8 cellular contexts compared by ENCODE assay signal in genomic region chr9:127905788-127906191, GRCh38. TPM values are rescaled to one million over a fixed set of nuclear protein-coding genes. Genes with fewer than 3 reads are reported as not detected.
DNase-seq lines count a peak whose midpoint lies in the region; ATAC-seq and TF ChIP-seq lines count a peak whose summit lies in the region.

No MANE protein-coding gene starts in this region.

- peak overlapping the region; percentile 100 for H3K27ac Mint-ChIP-seq in CD4-positive, CD25-positive, alpha-beta regulatory T cell
- peak overlapping the region; percentile 100 for H3K27ac Mint-ChIP-seq in T-helper 2 cell treated with Interferon-gamma antibody and Interleukin-4, amounts not matched to agents 5 μg/mL and 100 μg/mL, for 36 hours
- H3K27ac Mint-ChIP-seq in osteocyte (ENCODE audit: unreplicated experiment), result peak overlapping the region; percentile 80

- peaks cover 1% of the 10 kb centered on the region for H3K36me3 Mint-ChIP-seq in CD4-positive, CD25-positive, alpha-beta regulatory T cell
- H3K36me3 Mint-ChIP-seq in T-helper 2 cell treated with Interferon-gamma antibody and Interleukin-4, amounts not matched to agents 5 μg/mL and 100 μg/mL, for 36 hours (ENCODE audit: low read depth), result peaks cover 25% of the 10 kb centered on the region
- H3K36me3 Mint-ChIP-seq in osteocyte (ENCODE audit: unreplicated experiment), result no peaks in the 10 kb centered on the region

- TF ChIP-seq CTCF in ascending aorta (IDR thresholded peaks at IDR 0.05) (no peak), osteocyte (IDR thresholded peaks at IDR 0.05) (no peak)

- no peaks in the 10 kb centered on the region for H3K27me3 Mint-ChIP-seq in CD4-positive, CD25-positive, alpha-beta regulatory T cell
- no peaks in the 10 kb centered on the region for H3K27me3 Mint-ChIP-seq in T-helper 2 cell treated with Interferon-gamma antibody and Interleukin-4, amounts not matched to agents 5 μg/mL and 100 μg/mL, for 36 hours (ENCODE audit: low read depth)
- H3K27me3 Mint-ChIP-seq in osteocyte (ENCODE audit: unreplicated experiment), result no peaks in the 10 kb centered on the region

- H3K27me3 ChIP-seq in CD4-positive, CD25-positive, alpha-beta regulatory T cell (ENCODE audit: control insufficient read depth, insufficient read depth, low read length), result no peaks in the 10 kb centered on the region
- no peaks in the 10 kb centered on the region for H3K27me3 ChIP-seq in ascending aorta

- H3K4me3 ChIP-seq in CD4-positive, CD25-positive, alpha-beta regulatory T cell (ENCODE audit: low read depth, low read length), result peak overlapping the region; percentile 89
- peak overlapping the region; percentile 8 to 12 for H3K4me3 ChIP-seq in ascending aorta

- no peaks in the 10 kb centered on the region for H3K9me3 Mint-ChIP-seq in CD4-positive, CD25-positive, alpha-beta regulatory T cell
- H3K9me3 Mint-ChIP-seq in T-helper 2 cell treated with Interferon-gamma antibody and Interleukin-4, amounts not matched to agents 5 μg/mL and 100 μg/mL, for 36 hours, result no peaks in the 10 kb centered on the region
- H3K9me3 Mint-ChIP-seq in osteocyte (ENCODE audit: unreplicated experiment), result no peaks in the 10 kb centered on the region

- H3K9me3 ChIP-seq in CD4-positive, CD25-positive, alpha-beta regulatory T cell (ENCODE audit: control insufficient read depth in 2 of 2, low read length in 2 of 2), result no peaks in the 10 kb centered on the region
- H3K9me3 ChIP-seq in ascending aorta, result no peaks in the 10 kb centered on the region

- ATAC-seq in CD4-positive, CD25-positive, alpha-beta regulatory T cell (ENCODE audit: low read depth in 2 of 2), result peak; percentile 59 to 69

- DNase-seq in CD4-positive, CD25-positive, alpha-beta regulatory T cell, result peak; percentile 67 to 85 (median 74)
- DNase-seq in T-helper 2 cell treated with Interferon-gamma antibody and Interleukin-4, amounts not matched to agents 5 μg/mL and 100 μg/mL, for 36 hours (ENCODE audit: low spot score), result no peak
- DNase-seq in ascending aorta (ENCODE audit: low spot score in 2 of 2) (no peak), osteocyte (ENCODE audit: extremely low spot score, unreplicated experiment) (no peak), AG20443 (ENCODE audit: low spot score) (no peak), kidney tubule cell (ENCODE audit: low spot score) (no peak), DMS114 treated with DMSO at 0.1 percent for 48 hours (lab: John Stamatoyannopoulos, UW; ENCODE audit: unreplicated experiment) (no peak), cerebellum (ENCODE audit: low spot score) (no peak)

- peaks cover 4 to 69% (median 31%) of the 10 kb centered on the region in 4 donors for H3K4me1 Mint-ChIP-seq in CD4-positive, CD25-positive, alpha-beta regulatory T cell
- H3K4me1 Mint-ChIP-seq in T-helper 2 cell treated with Interferon-gamma antibody and Interleukin-4, amounts not matched to agents 5 μg/mL and 100 μg/mL, for 36 hours (ENCODE audit: low read depth), result peaks cover 40% of the 10 kb centered on the region
- peaks cover 49% of the 10 kb centered on the region for H3K4me1 Mint-ChIP-seq in osteocyte (ENCODE audit: unreplicated experiment)

- H3K4me3 Mint-ChIP-seq in CD4-positive, CD25-positive, alpha-beta regulatory T cell, result peak overlapping the region; percentile 89 to 97 (median 95)
- peak overlapping the region; percentile 98 for H3K4me3 Mint-ChIP-seq in T-helper 2 cell treated with Interferon-gamma antibody and Interleukin-4, amounts not matched to agents 5 μg/mL and 100 μg/mL, for 36 hours
- no peak overlapping the region for H3K4me3 Mint-ChIP-seq in osteocyte (ENCODE audit: unreplicated experiment)

- peaks cover 68% of the 10 kb centered on the region for H3K4me1 ChIP-seq in CD4-positive, CD25-positive, alpha-beta regulatory T cell (ENCODE audit: control insufficient read depth, insufficient read depth, low read length, poor library complexity, severe bottlenecking)
- H3K4me1 ChIP-seq in ascending aorta, result peaks cover 19 to 44% of the 10 kb centered on the region in 2 donors

- peak overlapping the region; percentile 98 for H3K27ac ChIP-seq in CD4-positive, CD25-positive, alpha-beta regulatory T cell (ENCODE audit: insufficient read depth, low read length, poor library complexity, severe bottlenecking)
- peak overlapping the region; percentile 86 to 88 for H3K27ac ChIP-seq in ascending aorta

- H3K36me3 ChIP-seq in CD4-positive, CD25-positive, alpha-beta regulatory T cell (ENCODE audit: control insufficient read depth, insufficient read depth, low read length), result no peaks in the 10 kb centered on the region
- peaks cover 16 to 19% of the 10 kb centered on the region in 2 donors for H3K36me3 ChIP-seq in ascending aorta

- intact Hi-C loops in ascending aorta (cut with DNase I), result no loop called here

RNA-seq across cellular contexts. Expression of gene ST6GALNAC6, which starts 6.4 kb away (rescaled TPM):
- 136 TPM for total RNA-seq in CD4-positive, CD25-positive, alpha-beta regulatory T cell
- 10 to 100 TPM; 43.7 to 50.5 (median 47.9) TPM for polyA plus RNA-seq in CD4-positive, CD25-positive, alpha-beta regulatory T cell
- total RNA-seq in ascending aorta, result 172 TPM
- 73.4 and 77.0 TPM in 2 replicates for total RNA-seq in osteocyte
- 18.8 TPM for total RNA-seq in cerebellum

RNA-seq across cellular contexts. Expression of gene ST6GALNAC4, which starts 11.1 kb away (rescaled TPM):
- total RNA-seq in CD4-positive, CD25-positive, alpha-beta regulatory T cell, result 31.6 TPM
- 10 to 100 TPM; 23.1 to 23.8 (median 23.7) TPM for polyA plus RNA-seq in CD4-positive, CD25-positive, alpha-beta regulatory T cell
- total RNA-seq in ascending aorta (134 TPM), osteocyte (21.4 and 25.1 TPM in 2 replicates), cerebellum (9.0 TPM)

RNA-seq across cellular contexts. Expression of gene PIP5KL1, which starts 24.8 kb away (rescaled TPM):
- total RNA-seq in CD4-positive, CD25-positive, alpha-beta regulatory T cell, result 3.3 TPM
- 1 to 10 TPM in 1 of 4 donors, under 1 TPM in 2, not detected in 1; 0.22 to 1.1 (median 0.81) TPM for polyA plus RNA-seq in CD4-positive, CD25-positive, alpha-beta regulatory T cell
- total RNA-seq in ascending aorta (not detected), osteocyte (2.6 and 2.9 TPM in 2 replicates), cerebellum (3.5 TPM)

RNA-seq across cellular contexts. Expression of gene AK1, which starts 28.3 kb away (rescaled TPM):
- total RNA-seq in CD4-positive, CD25-positive, alpha-beta regulatory T cell, result 84.7 TPM
- under 1 TPM; 0.08 to 0.42 (median 0.25) TPM for polyA plus RNA-seq in CD4-positive, CD25-positive, alpha-beta regulatory T cell
- total RNA-seq in ascending aorta (64.5 TPM), osteocyte (57.6 and 65.8 TPM in 2 replicates), cerebellum (23.0 TPM)

RNA-seq across cellular contexts. Expression of gene DPM2, which starts 31.9 kb away (rescaled TPM):
- 35.7 TPM for total RNA-seq in CD4-positive, CD25-positive, alpha-beta regulatory T cell
- 10 to 100 TPM; 27.5 to 30.6 (median 29.7) TPM for polyA plus RNA-seq in CD4-positive, CD25-positive, alpha-beta regulatory T cell
- total RNA-seq in ascending aorta (18.2 TPM), osteocyte (29.2 and 31.6 TPM in 2 replicates), cerebellum (11.0 TPM)

Comparison
In these comparisons a context has a peak if more than half of its experiments do, and no peak if none do; other contexts are left out.
1. DNase-seq: peak in CD4-positive, CD25-positive, alpha-beta regulatory T cell (3 of 3); none in T-helper 2 cell treated with Interferon-gamma antibody and Interleukin-4, amounts not matched to agents 5 μg/mL and 100 μg/mL, for 36 hours (single experiment), ascending aorta (0 of 2), osteocyte (single experiment), AG20443 (single experiment), kidney tubule cell (single experiment), DMS114 treated with DMSO at 0.1 percent for 48 hours (single experiment) and cerebellum (single experiment).
2. Peak in every context shown above with its lines, with median percentiles within 50 percentile points of each other: H3K27ac Mint-ChIP-seq.